10 cellular contexts compared by ENCODE assay signal in genomic region chr13:44667950-44668349, GRCh38.
DNase-seq lines count a peak whose midpoint lies in the region; ATAC-seq, FAIRE-seq and TF ChIP-seq lines count a peak whose summit lies in the region.
"Had no signal": no experiment of that assay in that cellular context is flagged by ENCODE, and none has a peak within 500 bp of the region (broad histone marks: within the 10 kb centered on the region; RNA-seq: fewer than 3 reads in every experiment).

No MANE protein-coding gene starts in this region.

- no peak overlapping the region for H3K9ac ChIP-seq in endothelial cell of umbilical vein (replicated peaks; ENCODE audit: extremely low read depth, insufficient read depth, low read length)

- H3K27me3 ChIP-seq in left ventricle myocardium inferior (ENCODE audit: low read depth) (no peaks in the 10 kb centered on the region), endothelial cell of umbilical vein (ENCODE audit: control insufficient read depth in 2 of 2, insufficient read depth in 2 of 2, low read length in 2 of 2) (no peaks in the 10 kb centered on the region), tibial artery (no peaks in the 10 kb centered on the region)

- intact Hi-C loops in left ventricle myocardium inferior (cut with micrococcal nuclease) (no loop called here), Right ventricle myocardium inferior (cut with DNase I) (no loop called here), endothelial cell of umbilical vein (cut with micrococcal nuclease) (no loop called here), tibial artery (cut with DNase I; ENCODE audit: low total_unique reads) (no loop called here)

- H3K9me1 ChIP-seq in endothelial cell of umbilical vein (replicated peaks; ENCODE audit: control insufficient read depth, extremely low read depth, insufficient read depth, low read length), result no peaks in the 10 kb centered on the region

- H3K4me1 ChIP-seq in left ventricle myocardium inferior (peaks cover 17% of the 10 kb centered on the region), endothelial cell of umbilical vein (ENCODE audit: control insufficient read depth, extremely low read depth, insufficient read depth, low read length) (peaks cover 13% of the 10 kb centered on the region), tibial artery (peaks cover 0 to 28% (median 14%) of the 10 kb centered on the region in 4 donors)

- H3K4me2 ChIP-seq in endothelial cell of umbilical vein (ENCODE audit: insufficient read depth, low read length), result peak overlapping the region; percentile 37

- H3K79me2 ChIP-seq in endothelial cell of umbilical vein (ENCODE audit: control insufficient read depth, insufficient read depth, low read length), result no peaks in the 10 kb centered on the region

- dilution Hi-C loops in endothelial cell of umbilical vein (cut with MboI; ENCODE audit: extremely low pct_ligation_motif_present, low sequenced_read_pairs), result no loop called here

- H3K4me3 ChIP-seq in left ventricle myocardium inferior, result no peak overlapping the region
- H3K4me3 ChIP-seq in endothelial cell of umbilical vein (replicated peaks in 1 of 3; ENCODE audit: insufficient read depth in 1 of 3, low read depth in 1 of 3, low read length in 3 of 3), result no peak overlapping the region
- peak overlapping the region in 1 of 2 donors; percentile 6 for H3K4me3 ChIP-seq in tibial artery

- no peaks in the 10 kb centered on the region for H4K20me1 ChIP-seq in endothelial cell of umbilical vein (replicated peaks; ENCODE audit: control insufficient read depth, extremely low read depth, insufficient read depth, low read length)

- peak overlapping the region; percentile 31 for H2AFZ ChIP-seq in endothelial cell of umbilical vein (ENCODE audit: low read depth, low read length)

- ATAC-seq in Right ventricle myocardium inferior (no peak), HG03103 (IDR thresholded peaks at IDR 0.05; ENCODE audit: low read depth, unreplicated experiment) (peak; percentile 76), omental fat pad (ENCODE audit: low FRiP score) (no peak)

- FAIRE-seq in endothelial cell of umbilical vein (lab: Jason Lieb, UNC), result no peak

- no peak for DNase-seq in left ventricle myocardium inferior
- DNase-seq in Right ventricle myocardium inferior (ENCODE audit: missing footprints), result no peak
- peak; percentile 44 for DNase-seq in endothelial cell of umbilical vein (ENCODE audit: low read depth, low spot score)
- no peak for DNase-seq in tibial artery
- DNase-seq in AML-193 (lab: John Stamatoyannopoulos, UW), result no peak
- no peak for DNase-seq in omental fat pad (ENCODE audit: low spot score)
- no peak for DNase-seq in NCI-H82 treated with DMSO at 0.1 percent for 48 hours (lab: John Stamatoyannopoulos, UW; ENCODE audit: unreplicated experiment)
- DNase-seq: 8988T; activated CD4-positive, CD25-positive, alpha-beta regulatory T cell treated with anti-CD3 and anti-CD28 coated beads, Interleukin-2, amount 50 U/mL, for 72 hours had no signal

- POLR2A ChIA-PET in endothelial cell of umbilical vein (lab: Charles Lee), result no interaction called here

- no TSS peak for BruUV-seq in endothelial cell of umbilical vein (replicated peaks; lab: Mats Ljungman, UMichigan)

- no peaks in the 10 kb centered on the region for H3K36me3 ChIP-seq in left ventricle myocardium inferior
- no peaks in the 10 kb centered on the region for H3K36me3 ChIP-seq in endothelial cell of umbilical vein (ENCODE audit: control insufficient read depth in 2 of 2, extremely low read depth in 1 of 2, insufficient read depth in 2 of 2, low read length in 2 of 2)
- no peaks in the 10 kb centered on the region for H3K36me3 ChIP-seq in tibial artery

- CTCF ChIA-PET in endothelial cell of umbilical vein (lab: Charles Lee), result interaction anchor here (1.2 to 1.5 kb wide), 3 partner anchors 14 to 21 kb away, joined by 3 to 4 read pairs (median 3); no protein-coding TSS in a partner anchor

- TF ChIP-seq CTCF in left ventricle myocardium inferior (IDR thresholded peaks at IDR 0.05; ENCODE audit: borderline replicate concordance) (no peak), endothelial cell of umbilical vein (IDR thresholded peaks at IDR 0.05; ENCODE audit: extremely low read depth in 1 of 2, insufficient read depth in 1 of 2, low read depth in 1 of 2, low read length in 2 of 2) (no peak), tibial artery (IDR thresholded peaks at IDR 0.05) (no peak), omental fat pad (IDR thresholded peaks at IDR 0.05) (no peak)

- H3K9me3 ChIP-seq in left ventricle myocardium inferior (replicated peaks), result no peaks in the 10 kb centered on the region
- H3K9me3 ChIP-seq in endothelial cell of umbilical vein (replicated peaks; ENCODE audit: control insufficient read depth, insufficient read depth, low read length), result no peaks in the 10 kb centered on the region
- H3K9me3 ChIP-seq in tibial artery, result no peaks in the 10 kb centered on the region

- H3K27ac ChIP-seq in left ventricle myocardium inferior (replicated peaks), result peak overlapping the region; percentile 31
- no peak overlapping the region for H3K27ac ChIP-seq in endothelial cell of umbilical vein (ENCODE audit: insufficient read depth, low read depth, low read length)
- H3K27ac ChIP-seq in tibial artery, result peak overlapping the region in 1 of 2 donors; percentile 31

- no peak for TF ChIP-seq POLR2A in endothelial cell of umbilical vein (IDR thresholded peaks at IDR 0.05; ENCODE audit: low read depth, low read length)

TF ChIP-seq in endothelial cell of umbilical vein, 7 proteins besides CTCF, POLR2A, EP300 and RAD21:
- TF ChIP-seq POLR2AphosphoS5 (IDR thresholded peaks at IDR 0.05; ENCODE audit: insufficient read depth, low read depth, low read length), result no peak
- TF ChIP-seq MAX (IDR thresholded peaks at IDR 0.05; ENCODE audit: insufficient read depth, insufficient read length), result no peak
- no peak for TF ChIP-seq EZH2 (IDR thresholded peaks at IDR 0.05; ENCODE audit: borderline replicate concordance, low read depth, low read length, severe bottlenecking)
- no peak for TF ChIP-seq MYC (IDR thresholded peaks at IDR 0.05; ENCODE audit: low read depth, low read length)
- TF ChIP-seq FOS (IDR thresholded peaks at IDR 0.05; ENCODE audit: borderline replicate concordance, insufficient read depth, low read length), result no peak
- no peak for TF ChIP-seq JUN (IDR thresholded peaks at IDR 0.05; ENCODE audit: borderline replicate concordance, insufficient read depth, insufficient read length, low read depth)
- no peak for TF ChIP-seq GATA2 (IDR thresholded peaks at IDR 0.05; ENCODE audit: insufficient read depth, insufficient read length, low read depth, low read length)
